In genomic region chr13:112931028-112931934, GRCh38 we compare ENCODE assay signal across 8 cellular contexts. TPM values are rescaled to one million over a fixed set of nuclear protein-coding genes. Genes with fewer than 3 reads are reported as not detected.
DNase-seq lines count a peak whose midpoint lies in the region; ATAC-seq and TF ChIP-seq lines count a peak whose summit lies in the region.

No MANE protein-coding gene starts in this region.

- DNase-seq in NCI-H1930 (lab: John Stamatoyannopoulos, UW), result peak; percentile 62 to 71
- DNase-seq in adrenal gland, result peak in 4 of 7 donors; percentile 23 to 80 (median 34)
- DNase-seq in iPS DF 19.7 (ENCODE audit: low read depth, low spot score), result peak; percentile 33
- no peak for DNase-seq in type B pancreatic cell (ENCODE audit: extremely low spot score, unreplicated experiment)
- no peak for DNase-seq in Ammon's horn (ENCODE audit: low spot score)

- intact Hi-C loops in adrenal gland (cut with DNase I), result loop anchor here in 1 of 2 donors (10.0 kb wide), 1 partner anchor 474 kb away; no protein-coding TSS in a partner anchor

- TF ChIP-seq POLR2A in adrenal gland (IDR thresholded peaks at IDR 0.05), result no peak

- TF ChIP-seq CTCF in adrenal gland (IDR thresholded peaks at IDR 0.05), result peak; percentile 22 to 52 (median 42)
- TF ChIP-seq CTCF in type B pancreatic cell (conservative IDR thresholded peaks at IDR 0.05), result peak; percentile 82

- no peaks in the 10 kb centered on the region for H3K27me3 ChIP-seq in adrenal gland

- ATAC-seq in GM19455 (IDR thresholded peaks at IDR 0.05; ENCODE audit: unreplicated experiment) (peak; percentile 91), GM21390 (IDR thresholded peaks at IDR 0.05; ENCODE audit: unreplicated experiment) (no peak), HG03520 (IDR thresholded peaks at IDR 0.05; ENCODE audit: unreplicated experiment) (no peak)

- H3K27me3 Mint-ChIP-seq in type B pancreatic cell, result no peaks in the 10 kb centered on the region

- H3K4me3 ChIP-seq in adrenal gland, result no peak overlapping the region

- H3K9me3 ChIP-seq in adrenal gland (replicated peaks in 1 of 3), result no peaks in the 10 kb centered on the region

- peak overlapping the region; percentile 65 for H3K27ac Mint-ChIP-seq in type B pancreatic cell

- H3K36me3 ChIP-seq in adrenal gland (replicated peaks in 1 of 2), result no peaks in the 10 kb centered on the region

- no peaks in the 10 kb centered on the region for H3K36me3 Mint-ChIP-seq in type B pancreatic cell

- H3K9me3 Mint-ChIP-seq in type B pancreatic cell, result no peaks in the 10 kb centered on the region

- peaks cover 0 to 9% of the 10 kb centered on the region in 2 donors for H3K4me1 ChIP-seq in adrenal gland (replicated peaks in 1 of 2)

- peak overlapping the region in 1 of 5 donors; percentile 34 for H3K27ac ChIP-seq in adrenal gland

- WGBS in adrenal gland, 4 donors, result 69 to 76% (median 70%) methylated on average over 21 to 32 of the region's 32 CpGs

- peaks cover 27% of the 10 kb centered on the region for H3K4me1 Mint-ChIP-seq in type B pancreatic cell (ENCODE audit: unreplicated experiment)

- H3K4me3 Mint-ChIP-seq in type B pancreatic cell, result peak overlapping the region; percentile 20

RNA-seq across cellular contexts. Expression of gene MCF2L, which starts 37.7 kb away (rescaled TPM):
- total RNA-seq in adrenal gland (10 to 100 TPM in 6 of 8 donors, 1 to 10 TPM in 2; 8.1 to 24.9 (median 15.3) TPM), type B pancreatic cell (ENCODE audit: low replicate concordance) (37.3 and 46.9 TPM in 2 replicates)
- polyA plus RNA-seq in adrenal gland, result 10 to 100 TPM in 2 of 3 donors, 1 to 10 TPM in 1; 7.6 to 49.0 (median 30.3) TPM

Comparison
In these comparisons a context has a peak if more than half of its experiments do, and no peak if none do; other contexts are left out.
1. DNase-seq: peak in NCI-H1930 (2 of 2), adrenal gland (4 of 7) and iPS DF 19.7 (single experiment); none in type B pancreatic cell (single experiment) and Ammon's horn (single experiment).